Comparison of ENCODE assay signal across 24 cellular contexts in genomic region chr18:12324991-12325725, GRCh38. TPM values are rescaled to one million over a fixed set of nuclear protein-coding genes. Genes with fewer than 3 reads are reported as not detected.
DNase-seq lines count a peak whose midpoint lies in the region; ATAC-seq, FAIRE-seq and TF ChIP-seq lines count a peak whose summit lies in the region.
"Had no signal": no experiment of that assay in that cellular context is flagged by ENCODE, and none has a peak within 500 bp of the region (broad histone marks: within the 10 kb centered on the region; RNA-seq: fewer than 3 reads in every experiment).

No MANE protein-coding gene starts in this region.

- no peak overlapping the region for H3K4me3 ChIP-seq in GM12878
- H3K4me3 ChIP-seq in neuronal stem cell (ENCODE audit: low read length in 2 of 2) = peak overlapping the region in 1 of 2 donors; percentile 36
- no peak overlapping the region for H3K4me3 ChIP-seq in upper lobe of right lung
- H3K4me3 ChIP-seq in psoas muscle = no peak overlapping the region
- H3K4me3 ChIP-seq in CD8-positive, alpha-beta memory T cell (ENCODE audit: low read length) = no peak overlapping the region
- H3K4me3 ChIP-seq: MG63 had no signal

- H2AK5ac ChIP-seq in neuronal stem cell (ENCODE audit: low read depth, low read length) = no peak overlapping the region

- H3K27me3 ChIP-seq in GM12878 (replicated peaks in 1 of 2; ENCODE audit: control insufficient read depth in 2 of 2, insufficient read depth in 2 of 2, low read length in 1 of 2) = no peaks in the 10 kb centered on the region
- H3K27me3 ChIP-seq in neuronal stem cell (ENCODE audit: control insufficient read depth in 3 of 3, insufficient read depth in 3 of 3, low read depth in 1 of 3, low read length in 3 of 3) = no peaks in the 10 kb centered on the region
- no peaks in the 10 kb centered on the region for H3K27me3 ChIP-seq in upper lobe of right lung
- no peaks in the 10 kb centered on the region for H3K27me3 ChIP-seq in psoas muscle (ENCODE audit: insufficient read depth in 3 of 3, low read length in 2 of 3)
- H3K27me3 ChIP-seq in CD8-positive, alpha-beta memory T cell (ENCODE audit: insufficient read depth, low read length, poor library complexity, severe bottlenecking) = no peaks in the 10 kb centered on the region
- H3K27me3 ChIP-seq: MG63 had no signal

- FAIRE-seq in GM12878 (lab: Jason Lieb, UNC) = no peak
- FAIRE-seq: G401.6, GM18507, RCC 7860 had no signal

- H3K4me1 Mint-ChIP-seq in activated CD8-positive, alpha-beta memory T cell treated with anti-CD3 and anti-CD28 coated beads, Interleukin-2, amount 10 ng/mL, durations not matched to agents 7 days and 5 days = peaks cover 16% of the 10 kb centered on the region
- H3K4me1 Mint-ChIP-seq in CD8-positive, alpha-beta memory T cell = peaks cover 4 to 8% (median 8%) of the 10 kb centered on the region in 3 donors

- TF ChIP-seq CTCF in GM12878 (IDR thresholded peaks at IDR 0.05 in 2 of 3, conservative IDR thresholded peaks at IDR 0.05 in 1 of 3; ENCODE audit: control insufficient read depth in 2 of 3, extremely low read depth in 1 of 3, insufficient read depth in 1 of 3, low read depth in 3 of 3, low read length in 3 of 3) (no peak), upper lobe of right lung (IDR thresholded peaks at IDR 0.05) (no peak), psoas muscle (IDR thresholded peaks at IDR 0.05) (no peak)

- H2BK120ac ChIP-seq in neuronal stem cell (ENCODE audit: low read depth, low read length) = no peak overlapping the region

- no peaks in the 10 kb centered on the region; the same call in 1 of the 2 replicates for H3K79me2 ChIP-seq in GM12878 (ENCODE audit: control insufficient read depth, insufficient read depth, low read length)

- no peaks in the 10 kb centered on the region for H3K9me3 Mint-ChIP-seq in activated CD8-positive, alpha-beta memory T cell treated with anti-CD3 and anti-CD28 coated beads, Interleukin-2, amount 10 ng/mL, durations not matched to agents 7 days and 5 days (ENCODE audit: low read depth)
- H3K9me3 Mint-ChIP-seq in CD8-positive, alpha-beta memory T cell = no peaks in the 10 kb centered on the region
- H3K9me3 Mint-ChIP-seq: CD8-positive, alpha-beta T cell had no signal

- TF ChIP-seq EP300 in GM12878 (IDR thresholded peaks at IDR 0.05; ENCODE audit: borderline replicate concordance in 1 of 2, control insufficient read depth in 1 of 2, low read depth in 2 of 2, low read length in 2 of 2) = no peak

- no peak for TF ChIP-seq RAD21 in GM12878 (IDR thresholded peaks at IDR 0.05; ENCODE audit: insufficient read depth, low read depth, low read length)

- peak overlapping the region; percentile 11 for H3K4ac ChIP-seq in neuronal stem cell (ENCODE audit: low read length)

- peaks cover 5% of the 10 kb centered on the region for H3K4me1 ChIP-seq in GM12878 (ENCODE audit: control insufficient read depth, insufficient read depth, low read length)
- peaks cover 0 to 4% of the 10 kb centered on the region in 2 donors for H3K4me1 ChIP-seq in neuronal stem cell (ENCODE audit: control insufficient read depth in 2 of 2, insufficient read depth in 1 of 2, low read depth in 1 of 2, low read length in 2 of 2)
- no peaks in the 10 kb centered on the region for H3K4me1 ChIP-seq in upper lobe of right lung
- peaks cover 10% of the 10 kb centered on the region for H3K4me1 ChIP-seq in psoas muscle
- peaks cover 7% of the 10 kb centered on the region for H3K4me1 ChIP-seq in CD8-positive, alpha-beta memory T cell (ENCODE audit: insufficient read depth, low read length)

- H3K18ac ChIP-seq in neuronal stem cell (ENCODE audit: low read length) = peak overlapping the region; percentile 76

- peaks cover 3% of the 10 kb centered on the region for H3K79me1 ChIP-seq in neuronal stem cell (ENCODE audit: low read depth, low read length)

- in situ Hi-C loops in GM12878 (cut with MboI) = no loop called here

- H3K14ac ChIP-seq in neuronal stem cell (ENCODE audit: low read length) = peak overlapping the region; percentile 21

- H3K36me3 Mint-ChIP-seq in activated CD8-positive, alpha-beta memory T cell treated with anti-CD3 and anti-CD28 coated beads, Interleukin-2, amount 10 ng/mL, durations not matched to agents 7 days and 5 days = peaks cover 39% of the 10 kb centered on the region
- peaks cover 5 to 64% (median 24%) of the 10 kb centered on the region in 3 donors for H3K36me3 Mint-ChIP-seq in CD8-positive, alpha-beta memory T cell

- H3K9ac ChIP-seq in GM12878 (ENCODE audit: control insufficient read depth, insufficient read depth, low read length) (no peak overlapping the region), neuronal stem cell (ENCODE audit: low read depth, low read length, poor library complexity) (peak overlapping the region; percentile 70)

- no peak overlapping the region for H2AFZ ChIP-seq in GM12878 (ENCODE audit: control insufficient read depth, low read depth, low read length)
- no peak overlapping the region for H2AFZ ChIP-seq in neuronal stem cell (ENCODE audit: low read length)

- peak; percentile 53; the same call in 1 of the 2 replicates for TF ChIP-seq POLR2A in GM12878 (IDR thresholded peaks at IDR 0.05; ENCODE audit: low read depth, low read length)

- peak overlapping the region; percentile 93 for H3K23ac ChIP-seq in neuronal stem cell (ENCODE audit: low read depth, low read length, poor library complexity)

- H3K4me2 ChIP-seq in GM12878 (ENCODE audit: control insufficient read depth, insufficient read depth) (no peak overlapping the region), neuronal stem cell (ENCODE audit: insufficient read depth, low read length, poor library complexity, severe bottlenecking) (no peak overlapping the region)

- intact Hi-C loops in GM12878 (cut with micrococcal nuclease; ENCODE audit: unreplicated experiment) = no loop called here
- intact Hi-C loops in upper lobe of right lung (cut with DNase I) = no loop called here
- intact Hi-C loops in psoas muscle (cut with DNase I) = no loop called here

- no peak overlapping the region for H4K91ac ChIP-seq in neuronal stem cell (ENCODE audit: low read depth, low read length, poor library complexity)

- H2BK5ac ChIP-seq in neuronal stem cell (ENCODE audit: low read length) = peak overlapping the region; percentile 39

- RAD21 ChIA-PET in GM12878 (lab: Charles Lee; ENCODE audit: unreplicated experiment) = no interaction called here

- no peak overlapping the region for H3K4me3 Mint-ChIP-seq in activated CD8-positive, alpha-beta memory T cell treated with anti-CD3 and anti-CD28 coated beads, Interleukin-2, amount 10 ng/mL, durations not matched to agents 7 days and 5 days
- no peak overlapping the region for H3K4me3 Mint-ChIP-seq in CD8-positive, alpha-beta memory T cell
- H3K4me3 Mint-ChIP-seq: CD8-positive, alpha-beta T cell had no signal

- peak; percentile 29 for DNase-seq in activated CD8-positive, alpha-beta memory T cell treated with anti-CD3 and anti-CD28 coated beads, Interleukin-2, amount 50 U/mL, for 48 hours
- DNase-seq in activated CD8-positive, alpha-beta memory T cell treated with anti-CD3 and anti-CD28 coated beads, Interleukin-2, amount 10 ng/mL, durations not matched to agents 7 days and 5 days = no peak
- no peak for DNase-seq in GM12878 (ENCODE audit: low read depth, low spot score)
- DNase-seq in neuronal stem cell (ENCODE audit: low spot score) = no peak
- DNase-seq in upper lobe of right lung = peak; percentile 63
- no peak for DNase-seq in psoas muscle
- no peak for DNase-seq in CD8-positive, alpha-beta memory T cell
- DNase-seq: ACHN; C1 segment of cervical spinal cord; CD8-positive, alpha-beta T cell; GOT3; MG63; NCI-H1417; NCI-H1694 treated with DMSO at 0.1 percent for 48 hours; NCI-H446; NCI-H526; OCI-M1; Right ventricle myocardium superior had no signal

- POLR2A ChIA-PET in GM12878 (lab: Charles Lee) = no interaction called here
- POLR2A ChIA-PET in CD8-positive, alpha-beta memory T cell (lab: Charles Lee) = no interaction called here

- H3K36me3 ChIP-seq in GM12878 (ENCODE audit: control insufficient read depth in 2 of 2, insufficient read depth in 2 of 2, low read length in 1 of 2) (peaks cover 25 to 28% of the 10 kb centered on the region in 2 experiments), neuronal stem cell (replicated peaks in 1 of 2; ENCODE audit: control insufficient read depth in 2 of 2, insufficient read depth in 2 of 2, low read length in 2 of 2) (peaks cover 37 to 94% of the 10 kb centered on the region in 2 donors), upper lobe of right lung (peaks cover 85% of the 10 kb centered on the region), psoas muscle (ENCODE audit: insufficient read depth in 1 of 2, low read depth in 1 of 2) (peaks cover 19 to 95% of the 10 kb centered on the region in 2 donors)
- peaks cover 28% of the 10 kb centered on the region for H3K36me3 ChIP-seq in CD8-positive, alpha-beta memory T cell (ENCODE audit: insufficient read depth, low read length)

- over 99% methylated on average over 57 of the region's 58 CpGs for WGBS in GM12878 (ENCODE audit: insufficient coverage, insufficient replicate concordance, low lambda C conversion rate, missing lambda C conversion rate)
- no CpG with 5 or more reads among the region's 58 CpGs for WGBS in neuronal stem cell (ENCODE audit: extremely low coverage in 2 of 2, insufficient read length in 2 of 2, insufficient replicate concordance in 1 of 2), 2 donors
- 97 to 98% (median 97%) methylated on average over 55 to 58 of the region's 58 CpGs for whole genome bisulfite sequencing in psoas muscle, 3 donors

- SMC1A ChIA-PET in GM12878 (lab: Charles Lee; ENCODE audit: uncharacterized antibody, unreplicated experiment) = no interaction called here

- H3K27ac ChIP-seq in GM12878 (ENCODE audit: control insufficient read depth, insufficient read depth) (no peak overlapping the region), neuronal stem cell (replicated peaks; ENCODE audit: low read length) (no peak overlapping the region), upper lobe of right lung (no peak overlapping the region), psoas muscle (no peak overlapping the region)
- no peak overlapping the region for H3K27ac ChIP-seq in CD8-positive, alpha-beta memory T cell (ENCODE audit: low read depth, low read length)
- H3K27ac ChIP-seq: 22Rv1 had no signal

- H3K27ac Mint-ChIP-seq in activated CD8-positive, alpha-beta memory T cell treated with anti-CD3 and anti-CD28 coated beads, Interleukin-2, amount 10 ng/mL, durations not matched to agents 7 days and 5 days = no peak overlapping the region
- H3K27ac Mint-ChIP-seq in CD8-positive, alpha-beta memory T cell = no peak overlapping the region
- H3K27ac Mint-ChIP-seq: CD8-positive, alpha-beta T cell had no signal

- ATAC-seq in activated CD8-positive, alpha-beta memory T cell treated with anti-CD3 and anti-CD28 coated beads, Interleukin-2, amount 10 ng/mL, durations not matched to agents 7 days and 5 days = no peak
- no peak for ATAC-seq in GM12878
- ATAC-seq in upper lobe of right lung = no peak
- ATAC-seq in HG03097 (IDR thresholded peaks at IDR 0.05; ENCODE audit: low FRiP score, unreplicated experiment) = no peak
- ATAC-seq in psoas muscle = no peak
- ATAC-seq: CD8-positive, alpha-beta T cell; HCT116 had no signal

- H3K9me3 ChIP-seq in GM12878 (replicated peaks; ENCODE audit: control insufficient read depth, insufficient read depth, low read length) = no peaks in the 10 kb centered on the region
- H3K9me3 ChIP-seq in neuronal stem cell (replicated peaks in 1 of 2; ENCODE audit: control insufficient read depth in 2 of 2, insufficient read depth in 1 of 2, low read depth in 1 of 2, low read length in 2 of 2) = peaks cover 0 to 5% of the 10 kb centered on the region in 2 donors
- H3K9me3 ChIP-seq in upper lobe of right lung = no peaks in the 10 kb centered on the region
- no peaks in the 10 kb centered on the region for H3K9me3 ChIP-seq in psoas muscle
- no peaks in the 10 kb centered on the region for H3K9me3 ChIP-seq in CD8-positive, alpha-beta memory T cell (ENCODE audit: low read length)
- H3K9me3 ChIP-seq: MG63 had no signal

- CTCF ChIA-PET in activated CD8-positive, alpha-beta memory T cell treated with anti-CD3 and anti-CD28 coated beads, Interleukin-2, amount 10 ng/mL, durations not matched to agents 7 days and 5 days (lab: Charles Lee) = no interaction called here
- CTCF ChIA-PET in GM12878 (lab: Yijun Ruan, JAX) = no interaction called here
- CTCF ChIA-PET in CD8-positive, alpha-beta memory T cell (lab: Charles Lee) = no interaction called here

- no peak overlapping the region for H2BK12ac ChIP-seq in neuronal stem cell (ENCODE audit: low read length)

- H2BK15ac ChIP-seq in neuronal stem cell (ENCODE audit: low read length) = no peak overlapping the region

- H3K27me3 Mint-ChIP-seq in activated CD8-positive, alpha-beta memory T cell treated with anti-CD3 and anti-CD28 coated beads, Interleukin-2, amount 10 ng/mL, durations not matched to agents 7 days and 5 days = no peaks in the 10 kb centered on the region
- H3K27me3 Mint-ChIP-seq in CD8-positive, alpha-beta memory T cell = no peaks in the 10 kb centered on the region

- H4K20me1 ChIP-seq in GM12878 (ENCODE audit: control insufficient read depth, insufficient read depth) = no peaks in the 10 kb centered on the region

- peak overlapping the region; percentile 65 for H4K8ac ChIP-seq in neuronal stem cell (ENCODE audit: low read depth, low read length)

- no TSS peak for BruUV-seq in GM12878 (replicated peaks; lab: Mats Ljungman, UMichigan)

RNA-seq across cellular contexts. Expression of gene TUBB6, which starts 17.1 kb away (rescaled TPM):
- 10 to 100 TPM; 14.7 to 39.0 TPM for total RNA-seq in activated CD8-positive, alpha-beta memory T cell treated with anti-CD3 and anti-CD28 coated beads, Interleukin-2, amount 10 ng/mL, durations not matched to agents 7 days and 5 days
- 43.5 and 49.0 TPM in 2 replicates for total RNA-seq in GM12878 (2013; cell fraction: nucleolus; rRNA removed)
- total RNA-seq in GM12878 (2014; rRNA removed) = 189 and 197 TPM in 2 replicates
- total RNA-seq in GM12878 (2014; rRNA removed; fragmentation: Illumina TruSeq; extraction: Trizol) = 59.3 and 67.4 TPM in 2 replicates
- total RNA-seq in GM12878 (2021) = 94.0 and 97.7 TPM in 2 replicates
- polyA plus RNA-seq in GM12878 (2011; ENCODE audit: low read depth) = 29.8 TPM
- 14.7 and 27.4 TPM in 2 replicates for polyA plus RNA-seq in GM12878 (2011; rRNA removed)
- 40.8 and 63.2 TPM in 2 replicates for polyA plus RNA-seq in GM12878 (2011; cell fraction: cytosol; rRNA removed)
- 31.2 and 60.2 TPM in 2 replicates for polyA plus RNA-seq in GM12878 (2011; cell fraction: nucleus; rRNA removed)
- polyA plus RNA-seq in GM12878 (2012) = 52.7 and 61.0 TPM in 2 replicates
- 34.0 and 55.0 TPM in 2 replicates for polyA plus RNA-seq in GM12878 (2014; fragmentation: Illumina TruSeq; extraction: Trizol)
- polyA plus RNA-seq in GM12878 (2014; fragmentation: Nextera tagmentation; extraction: Ambion mirVana) = 10 to 100 TPM; 47.0 to 66.8 TPM
- 213 and 262 TPM in 2 replicates for polyA plus RNA-seq in GM12878 (2014; rRNA removed)
- polyA plus RNA-seq in GM12878 (2016; fragmentation: Nextera tagmentation; extraction: Ambion mirVana) = 100 to 1,000 TPM; 149 to 160 TPM
- polyA minus RNA-seq in GM12878 (2011; rRNA and poly(A)+ RNA removed) = 28.0 and 43.6 TPM in 2 replicates
- 12.6 and 22.6 TPM in 2 replicates for polyA minus RNA-seq in GM12878 (2011; cell fraction: cytosol; rRNA and poly(A)+ RNA removed)
- 5.3 and 15.6 TPM in 2 replicates for polyA minus RNA-seq in GM12878 (2011; cell fraction: nucleus; rRNA and poly(A)+ RNA removed)
- polyA plus RNA-seq in neuronal stem cell (2013, experiment 1 of 2) = 91.0 TPM
- polyA plus RNA-seq in neuronal stem cell (2013, experiment 2 of 2) = 86.1 TPM
- total RNA-seq in upper lobe of right lung = 110 TPM
- 10 to 100 TPM; 12.5 to 25.3 (median 18.5) TPM for total RNA-seq in psoas muscle
- polyA plus RNA-seq in psoas muscle = 10 to 100 TPM; 17.4 to 46.7 (median 23.6) TPM
- total RNA-seq in CD8-positive, alpha-beta memory T cell = 1 to 10 TPM; 8.8 to 9.1 TPM
- polyA plus RNA-seq in CD8-positive, alpha-beta memory T cell = 0.77 TPM

RNA-seq across cellular contexts. Expression of gene AFG3L2, which starts 51.9 kb away (rescaled TPM):
- total RNA-seq in activated CD8-positive, alpha-beta memory T cell treated with anti-CD3 and anti-CD28 coated beads, Interleukin-2, amount 10 ng/mL, durations not matched to agents 7 days and 5 days = 10 to 100 TPM; 39.6 to 50.9 TPM
- 76.0 and 83.0 TPM in 2 replicates for total RNA-seq in GM12878 (2013; cell fraction: nucleolus; rRNA removed)
- total RNA-seq in GM12878 (2014; rRNA removed) (57.9 and 62.9 TPM in 2 replicates), GM12878 (2014; rRNA removed; fragmentation: Illumina TruSeq; extraction: Trizol) (67.7 and 71.0 TPM in 2 replicates), GM12878 (2021) (63.8 and 68.0 TPM in 2 replicates), upper lobe of right lung (35.4 TPM), psoas muscle (100 to 1,000 TPM in 2 of 4 donors, 10 to 100 TPM in 2; 88.8 to 163 (median 103) TPM)
- 27.0 TPM for polyA plus RNA-seq in GM12878 (2011; ENCODE audit: low read depth)
- polyA plus RNA-seq in GM12878 (2011; rRNA removed) (49.6 and 62.2 TPM in 2 replicates), GM12878 (2014; fragmentation: Illumina TruSeq; extraction: Trizol) (57.6 and 70.8 TPM in 2 replicates), GM12878 (2014; fragmentation: Nextera tagmentation; extraction: Ambion mirVana) (10 to 100 TPM; 21.0 to 21.6 TPM), GM12878 (2014; rRNA removed) (50.4 and 56.1 TPM in 2 replicates), GM12878 (2016; fragmentation: Nextera tagmentation; extraction: Ambion mirVana) (10 to 100 TPM; 66.6 to 72.7 TPM), psoas muscle (100 to 1,000 TPM in 2 of 3 donors, 10 to 100 TPM in 1; 90.7 to 126 (median 106) TPM)
- 32.0 and 33.2 TPM in 2 replicates for polyA plus RNA-seq in GM12878 (2011; cell fraction: cytosol; rRNA removed)
- 46.8 and 48.9 TPM in 2 replicates for polyA plus RNA-seq in GM12878 (2011; cell fraction: nucleus; rRNA removed)
- 35.5 and 37.8 TPM in 2 replicates for polyA plus RNA-seq in GM12878 (2012)
- polyA minus RNA-seq in GM12878 (2011; rRNA and poly(A)+ RNA removed) = 41.6 and 42.9 TPM in 2 replicates
- polyA minus RNA-seq in GM12878 (2011; cell fraction: cytosol; rRNA and poly(A)+ RNA removed) = 17.1 and 23.5 TPM in 2 replicates
- polyA minus RNA-seq in GM12878 (2011; cell fraction: nucleus; rRNA and poly(A)+ RNA removed) = 16.3 and 27.9 TPM in 2 replicates
- 21.0 TPM for polyA plus RNA-seq in neuronal stem cell (2013, experiment 1 of 2)
- 20.1 TPM for polyA plus RNA-seq in neuronal stem cell (2013, experiment 2 of 2)
- 10 to 100 TPM; 75.6 to 75.8 TPM for total RNA-seq in CD8-positive, alpha-beta memory T cell
- 38.4 TPM for polyA plus RNA-seq in CD8-positive, alpha-beta memory T cell

Comparison
In these comparisons a context has a peak if more than half of its experiments do, and no peak if none do; other contexts are left out.
1. DNase-seq: peak in activated CD8-positive, alpha-beta memory T cell treated with anti-CD3 and anti-CD28 coated beads, Interleukin-2, amount 50 U/mL, for 48 hours (single experiment) and upper lobe of right lung (single experiment); none in activated CD8-positive, alpha-beta memory T cell treated with anti-CD3 and anti-CD28 coated beads, Interleukin-2, amount 10 ng/mL, durations not matched to agents 7 days and 5 days (single experiment), GM12878 (single experiment), neuronal stem cell (single experiment), psoas muscle (0 of 2) and CD8-positive, alpha-beta memory T cell (0 of 5).